In genomic region chr1:23427550-23427949, GRCh38 we compare ENCODE assay signal across 2 cellular contexts.
TF ChIP-seq lines count a peak whose summit lies in the region.

No MANE protein-coding gene starts in this region.

TF ChIP-seq in GM23338, 12 proteins besides CTCF, POLR2A, EP300 and RAD21:
- TF ChIP-seq CREB1 (CRISPR knock-in tag; IDR thresholded peaks at IDR 0.05; ENCODE audit: low read depth) (no peak), REST (IDR thresholded peaks at IDR 0.05; ENCODE audit: unreplicated experiment) (peak; percentile 53), ETS1 (IDR thresholded peaks at IDR 0.05) (no peak)

TF ChIP-seq in GM12878, 131 proteins besides CTCF, POLR2A, EP300 and RAD21:
- peak; percentile 52; the same call in 1 of the 2 replicates for TF ChIP-seq REST (IDR thresholded peaks at IDR 0.05; ENCODE audit: low read depth, low read length)
- TF ChIP-seq ZNF687 (IDR thresholded peaks at IDR 0.05): no peak
- TF ChIP-seq CHD2 (IDR thresholded peaks at IDR 0.05; ENCODE audit: borderline replicate concordance, low read depth, low read length): no peak
TF ChIP-seq in GM12878: peak in this region for 1.
